ENCODE assay signal across 1 cellular context in the genomic region with DNA sequence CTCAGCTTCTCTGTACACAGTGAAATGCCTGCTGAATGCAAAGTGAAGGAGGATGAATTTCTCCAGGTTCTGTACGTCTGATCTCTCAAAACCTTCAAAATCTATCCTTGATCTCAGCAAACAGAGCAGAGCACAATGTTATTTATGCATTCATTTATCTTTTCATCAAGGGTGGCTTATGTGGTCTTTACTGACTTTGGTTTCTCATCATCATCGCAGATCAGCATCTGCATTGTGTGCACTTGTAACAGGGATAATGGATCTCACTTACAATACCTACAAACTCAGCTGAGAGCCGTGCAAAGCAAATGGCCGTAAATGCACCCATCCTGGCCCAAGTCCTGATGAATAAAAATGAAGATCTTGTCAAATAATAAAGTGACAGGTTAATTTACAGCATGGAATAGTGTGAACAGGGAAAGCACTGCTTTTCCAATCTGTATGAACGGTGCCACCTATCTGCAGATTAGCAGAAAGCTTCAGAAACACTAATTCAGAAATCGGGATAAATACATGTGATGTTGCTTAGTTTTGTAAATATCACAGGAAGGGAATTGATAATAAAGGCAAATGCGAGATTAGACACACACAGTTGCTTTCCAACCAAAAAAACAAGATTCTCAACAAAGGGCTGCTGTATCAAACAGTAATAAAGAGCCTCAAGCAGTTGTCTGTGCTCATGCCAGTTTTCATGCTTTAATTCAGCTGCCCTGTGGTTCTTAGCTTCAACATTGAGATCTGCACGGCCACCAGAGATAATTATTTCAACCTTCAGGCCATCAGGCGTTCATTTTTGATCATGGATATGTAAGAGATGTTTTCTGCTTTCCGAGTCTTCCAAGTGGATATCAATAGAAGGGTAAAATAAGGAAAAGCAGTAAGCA.
TF ChIP-seq lines count a peak whose summit lies in the region.

No MANE protein-coding gene starts in this region.

TF ChIP-seq in GM12878, 131 proteins besides CTCF, POLR2A, EP300 and RAD21 (continued from another document):
- TF ChIP-seq, protein P1, sequence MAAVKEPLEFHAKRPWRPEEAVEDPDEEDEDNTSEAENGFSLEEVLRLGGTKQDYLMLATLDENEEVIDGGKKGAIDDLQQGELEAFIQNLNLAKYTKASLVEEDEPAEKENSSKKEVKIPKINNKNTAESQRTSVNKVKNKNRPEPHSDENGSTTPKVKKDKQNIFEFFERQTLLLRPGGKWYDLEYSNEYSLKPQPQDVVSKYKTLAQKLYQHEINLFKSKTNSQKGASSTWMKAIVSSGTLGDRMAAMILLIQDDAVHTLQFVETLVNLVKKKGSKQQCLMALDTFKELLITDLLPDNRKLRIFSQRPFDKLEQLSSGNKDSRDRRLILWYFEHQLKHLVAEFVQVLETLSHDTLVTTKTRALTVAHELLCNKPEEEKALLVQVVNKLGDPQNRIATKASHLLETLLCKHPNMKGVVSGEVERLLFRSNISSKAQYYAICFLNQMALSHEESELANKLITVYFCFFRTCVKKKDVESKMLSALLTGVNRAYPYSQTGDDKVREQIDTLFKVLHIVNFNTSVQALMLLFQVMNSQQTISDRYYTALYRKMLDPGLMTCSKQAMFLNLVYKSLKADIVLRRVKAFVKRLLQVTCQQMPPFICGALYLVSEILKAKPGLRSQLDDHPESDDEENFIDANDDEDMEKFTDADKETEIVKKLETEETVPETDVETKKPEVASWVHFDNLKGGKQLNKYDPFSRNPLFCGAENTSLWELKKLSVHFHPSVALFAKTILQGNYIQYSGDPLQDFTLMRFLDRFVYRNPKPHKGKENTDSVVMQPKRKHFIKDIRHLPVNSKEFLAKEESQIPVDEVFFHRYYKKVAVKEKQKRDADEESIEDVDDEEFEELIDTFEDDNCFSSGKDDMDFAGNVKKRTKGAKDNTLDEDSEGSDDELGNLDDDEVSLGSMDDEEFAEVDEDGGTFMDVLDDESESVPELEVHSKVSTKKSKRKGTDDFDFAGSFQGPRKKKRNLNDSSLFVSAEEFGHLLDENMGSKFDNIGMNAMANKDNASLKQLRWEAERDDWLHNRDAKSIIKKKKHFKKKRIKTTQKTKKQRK (IDR thresholded peaks at IDR 0.05; ENCODE audit: low read depth, low read length), result no peak
- TF ChIP-seq NR2C2 (IDR thresholded peaks at IDR 0.05; ENCODE audit: borderline replicate concordance, control insufficient read depth, insufficient read length, low read depth) (no peak), CREM (IDR thresholded peaks at IDR 0.05; ENCODE audit: low read depth) (no peak), FOS (IDR thresholded peaks at IDR 0.05; ENCODE audit: borderline replicate concordance, extremely low read depth, insufficient read length) (no peak), BCL11A (IDR thresholded peaks at IDR 0.05; ENCODE audit: low read depth, low read length) (no peak), ZBTB11 (CRISPR knock-in tag; IDR thresholded peaks at IDR 0.05) (no peak), MEF2B (IDR thresholded peaks at IDR 0.05; ENCODE audit: partially characterized antibody, poor library complexity, severe bottlenecking) (no peak), SUPT20H (IDR thresholded peaks at IDR 0.05; ENCODE audit: borderline replicate concordance, control insufficient read depth, low read depth, low read length) (no peak), BCLAF1 (IDR thresholded peaks at IDR 0.05) (no peak), LARP7 (IDR thresholded peaks at IDR 0.05) (no peak), EED (IDR thresholded peaks at IDR 0.05; ENCODE audit: low read depth) (no peak), USF1 (IDR thresholded peaks at IDR 0.05; ENCODE audit: borderline replicate concordance, extremely low read length, insufficient read depth, low read depth, low read length) (no peak), IKZF2 (IDR thresholded peaks at IDR 0.05) (no peak), YBX1 (IDR thresholded peaks at IDR 0.05) (no peak), NRF1 (conservative IDR thresholded peaks at IDR 0.05; ENCODE audit: low read depth, low read length) (no peak)
- TF ChIP-seq, protein P2, sequence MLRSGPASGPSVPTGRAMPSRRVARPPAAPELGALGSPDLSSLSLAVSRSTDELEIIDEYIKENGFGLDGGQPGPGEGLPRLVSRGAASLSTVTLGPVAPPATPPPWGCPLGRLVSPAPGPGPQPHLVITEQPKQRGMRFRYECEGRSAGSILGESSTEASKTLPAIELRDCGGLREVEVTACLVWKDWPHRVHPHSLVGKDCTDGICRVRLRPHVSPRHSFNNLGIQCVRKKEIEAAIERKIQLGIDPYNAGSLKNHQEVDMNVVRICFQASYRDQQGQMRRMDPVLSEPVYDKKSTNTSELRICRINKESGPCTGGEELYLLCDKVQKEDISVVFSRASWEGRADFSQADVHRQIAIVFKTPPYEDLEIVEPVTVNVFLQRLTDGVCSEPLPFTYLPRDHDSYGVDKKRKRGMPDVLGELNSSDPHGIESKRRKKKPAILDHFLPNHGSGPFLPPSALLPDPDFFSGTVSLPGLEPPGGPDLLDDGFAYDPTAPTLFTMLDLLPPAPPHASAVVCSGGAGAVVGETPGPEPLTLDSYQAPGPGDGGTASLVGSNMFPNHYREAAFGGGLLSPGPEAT (IDR thresholded peaks at IDR 0.05; ENCODE audit: low read depth), result no peak
